19 cellular contexts compared by ENCODE assay signal in genomic region chr2:177740718-177741117, GRCh38.
DNase-seq lines count a peak whose midpoint lies in the region; ATAC-seq, FAIRE-seq and TF ChIP-seq lines count a peak whose summit lies in the region.
"Had no signal": no experiment of that assay in that cellular context is flagged by ENCODE, and none has a peak within 500 bp of the region (broad histone marks: within the 10 kb centered on the region; RNA-seq: fewer than 3 reads in every experiment).

No MANE protein-coding gene starts in this region.

- H2BK12ac ChIP-seq in mesenchymal stem cell (ENCODE audit: low read length in 2 of 2), result no peak overlapping the region

- no peak overlapping the region for H4K91ac ChIP-seq in mesenchymal stem cell (ENCODE audit: low read length)

- TF ChIP-seq POLR2A in gastroesophageal sphincter (IDR thresholded peaks at IDR 0.05), result no peak

- no peak overlapping the region for H3K18ac ChIP-seq in mesenchymal stem cell (ENCODE audit: low read depth in 1 of 2, low read length in 2 of 2)

- no peak overlapping the region for H3K23ac ChIP-seq in mesenchymal stem cell (ENCODE audit: low read length in 2 of 2)

- no peak overlapping the region for H2BK15ac ChIP-seq in mesenchymal stem cell (ENCODE audit: low read depth, poor library complexity, severe bottlenecking)

- H3K9me3 ChIP-seq in mesenchymal stem cell (ENCODE audit: control insufficient read depth, low read length), result no peaks in the 10 kb centered on the region
- H3K9me3 ChIP-seq in gastroesophageal sphincter, result peaks cover 0 to 4% (median 0%) of the 10 kb centered on the region in 3 donors

- H3K27me3 ChIP-seq in mesenchymal stem cell (ENCODE audit: control insufficient read depth in 1 of 2, insufficient read depth in 1 of 2, low read length in 2 of 2), result peaks cover 11% of the 10 kb centered on the region in 2 experiments
- H3K27me3 ChIP-seq in gastroesophageal sphincter, result no peaks in the 10 kb centered on the region

- H3K79me1 ChIP-seq in mesenchymal stem cell (replicated peaks; ENCODE audit: low read length, poor library complexity, severe bottlenecking), result no peaks in the 10 kb centered on the region

- no peaks in the 10 kb centered on the region for H3K4me1 ChIP-seq in mesenchymal stem cell (ENCODE audit: control insufficient read depth, insufficient read depth, low read depth, low read length)
- no peaks in the 10 kb centered on the region for H3K4me1 ChIP-seq in gastroesophageal sphincter

- no peak for TF ChIP-seq CTCF in gastroesophageal sphincter (IDR thresholded peaks at IDR 0.05)

- H2AFZ ChIP-seq in mesenchymal stem cell (ENCODE audit: low read depth, low read length), result no peak overlapping the region

- H3K14ac ChIP-seq in mesenchymal stem cell (ENCODE audit: low read length in 2 of 2), result no peak overlapping the region

- no peak overlapping the region for H3K9ac ChIP-seq in mesenchymal stem cell (ENCODE audit: low read length)

- no peak overlapping the region for H3K27ac ChIP-seq in mesenchymal stem cell (ENCODE audit: low read length, poor library complexity, severe bottlenecking)
- H3K27ac ChIP-seq in gastroesophageal sphincter, result no peak overlapping the region
- H3K27ac ChIP-seq: HL-60 had no signal

- H3K4me3 ChIP-seq in mesenchymal stem cell (ENCODE audit: insufficient read depth in 1 of 2, low read depth in 1 of 2, low read length in 2 of 2) (no peak overlapping the region), gastroesophageal sphincter (no peak overlapping the region)

- no peak overlapping the region for H2AK5ac ChIP-seq in mesenchymal stem cell (ENCODE audit: low read length, severe bottlenecking)

- no peak overlapping the region for H2BK120ac ChIP-seq in mesenchymal stem cell (ENCODE audit: low read depth, low read length)

- H3K4ac ChIP-seq in mesenchymal stem cell (ENCODE audit: low read depth in 1 of 2, low read length in 2 of 2), result no peak overlapping the region

- TF ChIP-seq EP300 in gastroesophageal sphincter (IDR thresholded peaks at IDR 0.05), result no peak

- DNase-seq in DMS 273 (lab: John Stamatoyannopoulos, UW; ENCODE audit: unreplicated experiment) (peak; percentile 67), NCI-H1694 (lab: John Stamatoyannopoulos, UW) (peak; percentile 5), mesenchymal stem cell (peak; percentile 22), OCI-M2 (lab: John Stamatoyannopoulos, UW; ENCODE audit: unreplicated experiment) (no peak), DMS114 treated with DMSO at 0.1 percent for 48 hours (lab: John Stamatoyannopoulos, UW; ENCODE audit: unreplicated experiment) (no peak), GDM1 (lab: John Stamatoyannopoulos, UW) (no peak)
- DNase-seq: C1 segment of cervical spinal cord, DMS53, KG1, NCI-H1417, NCI-H2081, NCI-H2227 treated with DMSO at 0.1 percent for 48 hours, NCI-H526, OCI-M1 had no signal

- H4K8ac ChIP-seq in mesenchymal stem cell (ENCODE audit: low read length), result no peak overlapping the region

- peak; percentile 88 for FAIRE-seq in endometrium (lab: Jason Lieb, UNC)
- FAIRE-seq: GM12892, GM19239 had no signal

- no peak overlapping the region for H2BK5ac ChIP-seq in mesenchymal stem cell (ENCODE audit: low read depth, low read length, poor library complexity, severe bottlenecking)

- WGBS in mesenchymal stem cell, result 100% methylated on average over 1 of the region's 1 CpG
- 30 to 50% methylated on average over 1 of the region's 1 CpG for WGBS in gastroesophageal sphincter (ENCODE audit: low coverage in 1 of 2), 2 donors

- H3K36me3 ChIP-seq in mesenchymal stem cell (ENCODE audit: control insufficient read depth in 1 of 2, insufficient read depth in 2 of 2, low read depth in 1 of 2, low read length in 2 of 2) (no peaks in the 10 kb centered on the region), gastroesophageal sphincter (no peaks in the 10 kb centered on the region)

- H3K4me2 ChIP-seq in mesenchymal stem cell (ENCODE audit: low read length, poor library complexity, severe bottlenecking), result no peak overlapping the region

- ATAC-seq in gastroesophageal sphincter, result no peak

Comparison
In these comparisons a context has a peak if more than half of its experiments do, and no peak if none do; other contexts are left out.
1. DNase-seq: peak in DMS 273 (single experiment), NCI-H1694 (single experiment) and mesenchymal stem cell (single experiment); none in OCI-M2 (single experiment), DMS114 treated with DMSO at 0.1 percent for 48 hours (single experiment) and GDM1 (single experiment).